ENCODE assay signal across 26 cellular contexts in the genomic region with DNA sequence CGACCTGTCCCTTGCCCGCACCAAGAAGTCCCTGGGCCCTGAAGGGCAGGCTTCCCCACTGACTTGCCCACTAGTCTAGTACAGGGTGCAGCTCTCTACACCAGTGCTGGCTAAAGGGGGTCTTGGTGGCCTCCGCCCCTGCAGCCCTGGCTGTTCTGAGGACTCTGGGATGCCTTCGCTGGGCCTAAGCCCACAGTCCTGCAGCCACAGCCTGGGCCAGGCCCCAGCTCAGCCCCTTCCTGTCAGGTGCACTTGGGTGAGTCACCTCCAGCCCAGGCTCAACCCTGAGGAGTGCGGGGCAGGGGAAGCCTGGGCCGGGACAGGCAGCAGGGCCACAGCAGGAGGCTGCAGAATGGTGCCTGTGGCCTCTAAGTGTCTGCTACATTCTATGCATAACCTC. TPM values are rescaled to one million over a fixed set of nuclear protein-coding genes. Genes with fewer than 3 reads are reported as not detected.
A peak's percentile ranks its signal among the peaks of the same experiment; 100 is the strongest.
DNase-seq lines count a peak whose midpoint lies in the region; ATAC-seq and TF ChIP-seq lines count a peak whose summit lies in the region.
"Had no signal": no experiment of that assay in that cellular context is flagged by ENCODE, and none has a peak within 500 bp of the region (broad histone marks: within the 10 kb centered on the region; RNA-seq: fewer than 3 reads in every experiment).

No MANE protein-coding gene starts in this region.

- no peaks in the 10 kb centered on the region for H3K27me3 Mint-ChIP-seq in endothelial cell (ENCODE audit: unreplicated experiment)
- H3K27me3 Mint-ChIP-seq in osteocyte (ENCODE audit: unreplicated experiment) = peaks cover 26% of the 10 kb centered on the region
- H3K27me3 Mint-ChIP-seq: activated naive CD8-positive, alpha-beta T cell treated with anti-CD3 and anti-CD28 coated beads for 36 hours; T-helper 17 cell had no signal

- H3K27ac Mint-ChIP-seq in endothelial cell (ENCODE audit: unreplicated experiment) = no peak overlapping the region
- no peak overlapping the region for H3K27ac Mint-ChIP-seq in osteocyte (ENCODE audit: unreplicated experiment)
- H3K27ac Mint-ChIP-seq: activated naive CD8-positive, alpha-beta T cell treated with anti-CD3 and anti-CD28 coated beads for 36 hours; activated T-helper 17 cell treated with anti-CD3 and anti-CD28 coated beads, Interleukin-2, amount 50 U/mL, for 72 hours; CD14-positive monocyte; T-helper 17 cell had no signal

- H3K36me3 ChIP-seq in BE2C (no peaks in the 10 kb centered on the region), H7 (replicated peaks; ENCODE audit: control insufficient read depth, insufficient read depth, low read length) (no peaks in the 10 kb centered on the region)
- H3K36me3 ChIP-seq: ascending aorta, lower lobe of right lung, suprapubic skin had no signal

- ATAC-seq in GM18861 (IDR thresholded peaks at IDR 0.05; ENCODE audit: unreplicated experiment) = no peak
- ATAC-seq: activated T-helper 17 cell treated with anti-CD3 and anti-CD28 coated beads, Interleukin-2, amount 50 U/mL, for 72 hours; T-helper 17 cell had no signal

- H3K36me3 Mint-ChIP-seq in endothelial cell (ENCODE audit: low read depth, unreplicated experiment) (no peaks in the 10 kb centered on the region), osteocyte (ENCODE audit: unreplicated experiment) (no peaks in the 10 kb centered on the region)
- H3K36me3 Mint-ChIP-seq: CD14-positive monocyte had no signal

- DNase-seq in BE2C (peak; percentile 3), H7 (peak; percentile 52), endothelial cell (ENCODE audit: low spot score) (peak; percentile 2), osteocyte (ENCODE audit: extremely low spot score, unreplicated experiment) (peak; percentile 80), GDM1 (lab: John Stamatoyannopoulos, UW) (no peak), activated gamma-delta T cell (lab: John Stamatoyannopoulos, UW) (no peak)
- DNase-seq: activated naive CD8-positive, alpha-beta T cell treated with anti-CD3 and anti-CD28 coated beads for 36 hours; Calu3; caudate nucleus; dermis blood vessel endothelial cell; Karpas-422; kidney glomerular epithelial cell; NCI-H187; NCI-H69; RPMI8226 had no signal

- TF ChIP-seq CTCF in BE2C (IDR thresholded peaks at IDR 0.05; ENCODE audit: low read depth, low read length) (no peak), endothelial cell (IDR thresholded peaks at IDR 0.05; ENCODE audit: unreplicated experiment) (no peak), osteocyte (IDR thresholded peaks at IDR 0.05) (no peak)

- H3K9me3 Mint-ChIP-seq in endothelial cell (ENCODE audit: unreplicated experiment) = no peaks in the 10 kb centered on the region
- H3K9me3 Mint-ChIP-seq in osteocyte (ENCODE audit: unreplicated experiment) = peaks cover 12% of the 10 kb centered on the region
- H3K9me3 Mint-ChIP-seq: activated T-helper 17 cell treated with anti-CD3 and anti-CD28 coated beads, Interleukin-2, amount 50 U/mL, for 72 hours had no signal

- no peak overlapping the region for H3K4me3 Mint-ChIP-seq in endothelial cell (ENCODE audit: unreplicated experiment)
- no peak overlapping the region for H3K4me3 Mint-ChIP-seq in osteocyte (ENCODE audit: unreplicated experiment)
- H3K4me3 Mint-ChIP-seq: activated naive CD8-positive, alpha-beta T cell treated with anti-CD3 and anti-CD28 coated beads for 36 hours; activated T-helper 17 cell treated with anti-CD3 and anti-CD28 coated beads, Interleukin-2, amount 50 U/mL, for 72 hours; CD14-positive monocyte; T-helper 17 cell had no signal

- no peaks in the 10 kb centered on the region for H3K9me3 ChIP-seq in BE2C
- H3K9me3 ChIP-seq: lower lobe of right lung, suprapubic skin had no signal

- no peak overlapping the region for H3K4me3 ChIP-seq in BE2C (ENCODE audit: low read depth, low read length)
- H3K4me3 ChIP-seq in H7 (ENCODE audit: insufficient read depth, low read depth, low read length) = no peak overlapping the region
- H3K4me3 ChIP-seq: ascending aorta, lower lobe of right lung, smooth muscle cell, suprapubic skin had no signal

- H3K4me1 Mint-ChIP-seq in endothelial cell (ENCODE audit: unreplicated experiment) (no peaks in the 10 kb centered on the region), osteocyte (ENCODE audit: unreplicated experiment) (no peaks in the 10 kb centered on the region)
- H3K4me1 Mint-ChIP-seq: activated naive CD8-positive, alpha-beta T cell treated with anti-CD3 and anti-CD28 coated beads for 36 hours; activated T-helper 17 cell treated with anti-CD3 and anti-CD28 coated beads, Interleukin-2, amount 50 U/mL, for 72 hours; CD14-positive monocyte; T-helper 17 cell had no signal

- H3K27me3 ChIP-seq in BE2C (no peaks in the 10 kb centered on the region; the same call in 1 of the 2 replicates), H7 (ENCODE audit: control insufficient read depth, insufficient read depth, low read length) (no peaks in the 10 kb centered on the region)
- H3K27me3 ChIP-seq: ascending aorta, suprapubic skin had no signal

- no peaks in the 10 kb centered on the region for H3K4me1 ChIP-seq in BE2C
- H3K4me1 ChIP-seq: ascending aorta, lower lobe of right lung, suprapubic skin had no signal

RNA-seq across cellular contexts. Expression of gene C3orf22, which starts 1.0 kb away (rescaled TPM):
- polyA plus RNA-seq in BE2C (2012; ENCODE audit: insufficient read depth, insufficient read length, low read depth) = not detected
- total RNA-seq in H7 (2014; rRNA removed; shearing (Covaris generic)) = not detected in 2 replicates
- total RNA-seq in endothelial cell (ENCODE audit: unreplicated experiment) (not detected), osteocyte (not detected in 2 replicates)
- total RNA-seq: activated CD8-positive, alpha-beta memory T cell treated with anti-CD3 and anti-CD28 coated beads for 36 hours; activated naive CD8-positive, alpha-beta T cell treated with anti-CD3 and anti-CD28 coated beads for 36 hours; activated T-helper 17 cell treated with anti-CD3 and anti-CD28 coated beads, Interleukin-2, amount 50 U/mL, for 72 hours; ascending aorta; Calu3; dermis blood vessel endothelial cell; endothelial cell of umbilical vein; lower lobe of right lung; smooth muscle cell; suprapubic skin; T-helper 17 cell had no signal
- polyA plus RNA-seq: AG04450, CD14-positive monocyte, endothelial cell of umbilical vein, smooth muscle cell had no signal

RNA-seq across cellular contexts. Expression of gene CHST13, which starts 33.8 kb away (rescaled TPM):
- not detected for polyA plus RNA-seq in BE2C (2012; ENCODE audit: insufficient read depth, insufficient read length, low read depth)
- total RNA-seq in H7 (2014; rRNA removed; shearing (Covaris generic)) = 2.5 and 2.8 TPM in 2 replicates
- total RNA-seq in endothelial cell (ENCODE audit: unreplicated experiment) = not detected
- total RNA-seq in osteocyte = not detected in 2 replicates
- total RNA-seq: activated CD8-positive, alpha-beta memory T cell treated with anti-CD3 and anti-CD28 coated beads for 36 hours; activated naive CD8-positive, alpha-beta T cell treated with anti-CD3 and anti-CD28 coated beads for 36 hours; activated T-helper 17 cell treated with anti-CD3 and anti-CD28 coated beads, Interleukin-2, amount 50 U/mL, for 72 hours; ascending aorta; dermis blood vessel endothelial cell; endothelial cell of umbilical vein; smooth muscle cell; suprapubic skin had no signal
- polyA plus RNA-seq: AG04450, smooth muscle cell had no signal

RNA-seq across cellular contexts. Expression of gene UROC1, which starts 40.2 kb away (rescaled TPM):
- not detected for polyA plus RNA-seq in BE2C (2012; ENCODE audit: insufficient read depth, insufficient read length, low read depth)
- total RNA-seq in H7 (2014; rRNA removed; shearing (Covaris generic)) = not detected in 2 replicates
- total RNA-seq in endothelial cell (ENCODE audit: unreplicated experiment) = not detected
- not detected in 2 replicates for total RNA-seq in osteocyte
- total RNA-seq: activated CD8-positive, alpha-beta memory T cell treated with anti-CD3 and anti-CD28 coated beads for 36 hours; activated naive CD8-positive, alpha-beta T cell treated with anti-CD3 and anti-CD28 coated beads for 36 hours; activated T-helper 17 cell treated with anti-CD3 and anti-CD28 coated beads, Interleukin-2, amount 50 U/mL, for 72 hours; ascending aorta; Calu3; dermis blood vessel endothelial cell; endothelial cell of umbilical vein; lower lobe of right lung; smooth muscle cell; suprapubic skin; T-helper 17 cell had no signal
- polyA plus RNA-seq: AG04450, CD14-positive monocyte, endothelial cell of umbilical vein, smooth muscle cell had no signal

Comparison
In these comparisons a context has a peak if more than half of its experiments do, and no peak if none do; other contexts are left out.
1. DNase-seq: peak in BE2C (single experiment), H7 (single experiment), endothelial cell (single experiment) and osteocyte (single experiment); none in GDM1 (single experiment) and activated gamma-delta T cell (single experiment).